ENCODE assay signal across 23 cellular contexts in genomic region chr9:133803028-133803585, GRCh38.
DNase-seq lines count a peak whose midpoint lies in the region; ATAC-seq and TF ChIP-seq lines count a peak whose summit lies in the region.
"Had no signal": no experiment of that assay in that cellular context is flagged by ENCODE, and none has a peak within 500 bp of the region (broad histone marks: within the 10 kb centered on the region; RNA-seq: fewer than 3 reads in every experiment).

No MANE protein-coding gene starts in this region.

- H3K9me3 Mint-ChIP-seq in type B pancreatic cell: no peaks in the 10 kb centered on the region
- no peaks in the 10 kb centered on the region for H3K9me3 Mint-ChIP-seq in activated T-cell treated with anti-CD3 and anti-CD28 coated beads, Interleukin-2, amount 50 U/mL, for 4 hours
- H3K9me3 Mint-ChIP-seq: activated CD4-positive, alpha-beta memory T cell treated with anti-CD3 and anti-CD28 coated beads, Interleukin-2, amount 10 ng/mL, durations not matched to agents 7 days and 5 days; T-helper 2 cell treated with Interferon-gamma antibody and Interleukin-4, amounts not matched to agents 5 μg/mL and 100 μg/mL, for 36 hours had no signal

- ATAC-seq in SK-N-SH treated with all-trans-retinoic acid at 6 μM for 48 hours (peak; percentile 30; the same call in 2 of the 3 replicates), left lung (peak; percentile 25)
- ATAC-seq in activated T-cell treated with anti-CD3 and anti-CD28 coated beads, Interleukin-2, amount 50 U/mL, for 4 hours: no peak
- ATAC-seq: Panc1 had no signal

- CTCF ChIA-PET in SK-N-SH (lab: Yijun Ruan, JAX): interaction anchor here (0.6 to 3.3 kb wide), 7 partner anchors 10 to 191 kb away, joined by 3 to 18 read pairs (median 7); no protein-coding TSS in a partner anchor

- no peaks in the 10 kb centered on the region for H3K9me2 ChIP-seq in SK-N-SH

- intact Hi-C loops in left lung (cut with DNase I) (no loop called here), tibial artery (cut with DNase I; ENCODE audit: low total_unique reads) (no loop called here)

- peaks cover 4% of the 10 kb centered on the region for H3K4me1 Mint-ChIP-seq in type B pancreatic cell (ENCODE audit: unreplicated experiment)
- H3K4me1 Mint-ChIP-seq in activated T-cell treated with anti-CD3 and anti-CD28 coated beads, Interleukin-2, amount 50 U/mL, for 4 hours (ENCODE audit: low read depth): no peaks in the 10 kb centered on the region
- H3K4me1 Mint-ChIP-seq: activated CD4-positive, alpha-beta memory T cell treated with anti-CD3 and anti-CD28 coated beads, Interleukin-2, amount 10 ng/mL, durations not matched to agents 7 days and 5 days had no signal

- no peak overlapping the region for H3K4me2 ChIP-seq in SK-N-SH

- H3K27ac ChIP-seq in SK-N-SH (ENCODE audit: low read depth in 2 of 2, low read length in 1 of 2) (no peak overlapping the region), left lung (no peak overlapping the region), tibial artery (no peak overlapping the region)
- H3K27ac ChIP-seq: 22Rv1; BLaER1 treated with 17β-estradiol and CSF1 and Interleukin-3, amounts not matched to agents 10 nM and 100 nM; left ventricle myocardium inferior; neutrophil; SK-N-MC; uterus had no signal

- TF ChIP-seq EP300 in SK-N-SH (IDR thresholded peaks at IDR 0.05; ENCODE audit: borderline replicate concordance in 1 of 2, low read depth in 1 of 2, low read length in 1 of 2): no peak

- no peaks in the 10 kb centered on the region for H3K27me3 Mint-ChIP-seq in type B pancreatic cell
- H3K27me3 Mint-ChIP-seq in activated T-cell treated with anti-CD3 and anti-CD28 coated beads, Interleukin-2, amount 50 U/mL, for 4 hours (ENCODE audit: low read depth): no peaks in the 10 kb centered on the region
- H3K27me3 Mint-ChIP-seq: activated CD4-positive, alpha-beta memory T cell treated with anti-CD3 and anti-CD28 coated beads, Interleukin-2, amount 10 ng/mL, durations not matched to agents 7 days and 5 days had no signal

- DNase-seq in SK-N-SH (no peak), astrocyte of the hippocampus (ENCODE audit: low read depth, low spot score) (peak; percentile 79), left lung (no peak), type B pancreatic cell (ENCODE audit: extremely low spot score, unreplicated experiment) (no peak), H7 (no peak), tibial artery (no peak)
- no peak for DNase-seq in activated T-cell treated with anti-CD3 and anti-CD28 coated beads, Interleukin-2, amount 50 U/mL, for 4 hours
- DNase-seq: activated CD4-positive, alpha-beta memory T cell treated with anti-CD3 and anti-CD28 coated beads, Interleukin-2, amount 10 ng/mL, durations not matched to agents 7 days and 5 days; activated gamma-delta T cell treated with Interleukin-2 at 50 U/mL for 16 hours; activated T-cell treated with anti-CD3 and anti-CD28 coated beads for 4 hours; central memory CD4-positive, alpha-beta T cell; KBM-7; left ventricle myocardium inferior; NCI-H187 treated with DMSO at 0.1 percent for 48 hours; stimulated activated CD8-positive, alpha-beta memory T cell treated with anti-CD3 and anti-CD28 coated beads, Interleukin-4, amount 100 ng/mL, for 48 hours; uterus had no signal

- POLR2A ChIA-PET in SK-N-SH (lab: Yijun Ruan, JAX): no interaction called here

- H3K9me3 ChIP-seq in SK-N-SH (no peaks in the 10 kb centered on the region), left lung (no peaks in the 10 kb centered on the region), tibial artery (no peaks in the 10 kb centered on the region)
- H3K9me3 ChIP-seq: BLaER1 treated with 17β-estradiol and CSF1 and Interleukin-3, amounts not matched to agents 10 nM and 100 nM; left ventricle myocardium inferior; neutrophil; uterus had no signal

- peak overlapping the region; percentile 75 for H3K27ac Mint-ChIP-seq in type B pancreatic cell
- H3K27ac Mint-ChIP-seq: activated CD4-positive, alpha-beta memory T cell treated with anti-CD3 and anti-CD28 coated beads, Interleukin-2, amount 10 ng/mL, durations not matched to agents 7 days and 5 days; T-helper 2 cell treated with Interferon-gamma antibody and Interleukin-4, amounts not matched to agents 5 μg/mL and 100 μg/mL, for 36 hours had no signal

- peaks cover 0 to 3% of the 10 kb centered on the region in 2 experiments; a peak in 1 of 4 replicates for H3K4me1 ChIP-seq in SK-N-SH (ENCODE audit: control insufficient read depth in 1 of 2, insufficient read depth in 2 of 2, low read depth in 1 of 2, low read length in 1 of 2)
- peaks cover 0 to 3% of the 10 kb centered on the region in 2 donors for H3K4me1 ChIP-seq in left lung
- H3K4me1 ChIP-seq in tibial artery: no peaks in the 10 kb centered on the region
- H3K4me1 ChIP-seq: left ventricle myocardium inferior, uterus had no signal

- H3K27me3 ChIP-seq in SK-N-SH (ENCODE audit: insufficient read depth): no peaks in the 10 kb centered on the region
- no peaks in the 10 kb centered on the region for H3K27me3 ChIP-seq in left lung
- H3K27me3 ChIP-seq in H7 (ENCODE audit: control insufficient read depth, insufficient read depth, low read length): no peaks in the 10 kb centered on the region
- H3K27me3 ChIP-seq in tibial artery: no peaks in the 10 kb centered on the region
- H3K27me3 ChIP-seq: BLaER1 treated with 17β-estradiol and CSF1 and Interleukin-3, amounts not matched to agents 10 nM and 100 nM; neutrophil; uterus had no signal

- H4K20me1 ChIP-seq in SK-N-SH (ENCODE audit: insufficient read depth): no peaks in the 10 kb centered on the region

- no peaks in the 10 kb centered on the region for H3F3A ChIP-seq in SK-N-SH (replicated peaks; ENCODE audit: insufficient read depth)

- H3K9ac ChIP-seq in SK-N-SH: no peak overlapping the region

- H3K79me2 ChIP-seq in SK-N-SH (ENCODE audit: insufficient read depth): no peaks in the 10 kb centered on the region

- H3K4me3 Mint-ChIP-seq in type B pancreatic cell: no peak overlapping the region
- H3K4me3 Mint-ChIP-seq in activated T-cell treated with anti-CD3 and anti-CD28 coated beads, Interleukin-2, amount 50 U/mL, for 4 hours: no peak overlapping the region
- H3K4me3 Mint-ChIP-seq: activated CD4-positive, alpha-beta memory T cell treated with anti-CD3 and anti-CD28 coated beads, Interleukin-2, amount 10 ng/mL, durations not matched to agents 7 days and 5 days; T-helper 2 cell treated with Interferon-gamma antibody and Interleukin-4, amounts not matched to agents 5 μg/mL and 100 μg/mL, for 36 hours had no signal

- H2AFZ ChIP-seq in SK-N-SH (ENCODE audit: low read depth): no peak overlapping the region

- H3K4me3 ChIP-seq in SK-N-SH (ENCODE audit: low read depth in 2 of 2, low read length in 1 of 2) (no peak overlapping the region), left lung (no peak overlapping the region), H7 (ENCODE audit: insufficient read depth, low read depth, low read length) (no peak overlapping the region), tibial artery (no peak overlapping the region)
- H3K4me3 ChIP-seq: BLaER1 treated with 17β-estradiol and CSF1 and Interleukin-3, amounts not matched to agents 10 nM and 100 nM; left ventricle myocardium inferior; SK-N-MC; uterus had no signal

- no peak for TF ChIP-seq CTCF in SK-N-SH (IDR thresholded peaks at IDR 0.05)
- TF ChIP-seq CTCF in left lung (IDR thresholded peaks at IDR 0.05): no peak
- no peak for TF ChIP-seq CTCF in type B pancreatic cell (conservative IDR thresholded peaks at IDR 0.05)
- no peak for TF ChIP-seq CTCF in tibial artery (IDR thresholded peaks at IDR 0.05)

- WGBS in SK-N-SH (ENCODE audit: low lambda C conversion rate): 83% methylated on average over 19 of the region's 21 CpGs

- TF ChIP-seq RAD21 in SK-N-SH (IDR thresholded peaks at IDR 0.05; ENCODE audit: low read length): no peak

- peaks cover 0 to 16% of the 10 kb centered on the region in 2 experiments for H3K36me3 ChIP-seq in SK-N-SH (replicated peaks in 1 of 2; ENCODE audit: control insufficient read depth in 1 of 2, insufficient read depth in 2 of 2, low read length in 1 of 2)
- peaks cover 0 to 37% of the 10 kb centered on the region in 2 donors for H3K36me3 ChIP-seq in left lung
- no peaks in the 10 kb centered on the region; the same call in 1 of the 2 replicates for H3K36me3 ChIP-seq in H7 (replicated peaks; ENCODE audit: control insufficient read depth, insufficient read depth, low read length)
- H3K36me3 ChIP-seq in tibial artery: peaks cover 0 to 41% (median 8%) of the 10 kb centered on the region in 3 donors
- H3K36me3 ChIP-seq: neutrophil, uterus had no signal

- no peaks in the 10 kb centered on the region for H3K36me3 Mint-ChIP-seq in type B pancreatic cell
- H3K36me3 Mint-ChIP-seq in activated T-cell treated with anti-CD3 and anti-CD28 coated beads, Interleukin-2, amount 50 U/mL, for 4 hours (ENCODE audit: insufficient read depth): no peaks in the 10 kb centered on the region

TF ChIP-seq in SK-N-SH treated with all-trans-retinoic acid at 6 μM for 48 hours, 23 proteins besides CTCF, POLR2A, EP300 and RAD21 (continues in another document):
- TF ChIP-seq ZC3H10 (CRISPR knock-in tag; IDR thresholded peaks at IDR 0.05) (no peak), ZNF565 (CRISPR knock-in tag; conservative IDR thresholded peaks at IDR 0.05; ENCODE audit: low read depth) (no peak), OSR1 (CRISPR knock-in tag; IDR thresholded peaks at IDR 0.05) (no peak), ESRRG (CRISPR knock-in tag; IDR thresholded peaks at IDR 0.05) (no peak), RARB (CRISPR knock-in tag; IDR thresholded peaks at IDR 0.05) (no peak), GLIS3 (CRISPR knock-in tag; IDR thresholded peaks at IDR 0.05) (no peak), ZNF8 (CRISPR knock-in tag; IDR thresholded peaks at IDR 0.05) (no peak), CSDC2 (CRISPR knock-in tag; IDR thresholded peaks at IDR 0.05) (no peak)

TF ChIP-seq in SK-N-SH, 30 proteins besides CTCF, POLR2A, EP300 and RAD21:
- TF ChIP-seq RXRA (IDR thresholded peaks at IDR 0.05; ENCODE audit: borderline replicate concordance, low read depth) (no peak), TCF12 (IDR thresholded peaks at IDR 0.05) (no peak)
TF ChIP-seq in SK-N-SH: peak in this region for 0.

Comparison
In these comparisons a context has a peak if more than half of its experiments do, and no peak if none do; other contexts are left out.
1. ATAC-seq: peak in SK-N-SH treated with all-trans-retinoic acid at 6 μM for 48 hours (single experiment) and left lung (single experiment); none in activated T-cell treated with anti-CD3 and anti-CD28 coated beads, Interleukin-2, amount 50 U/mL, for 4 hours (0 of 2).